1 cellular context compared by ENCODE assay signal in the genomic region with DNA sequence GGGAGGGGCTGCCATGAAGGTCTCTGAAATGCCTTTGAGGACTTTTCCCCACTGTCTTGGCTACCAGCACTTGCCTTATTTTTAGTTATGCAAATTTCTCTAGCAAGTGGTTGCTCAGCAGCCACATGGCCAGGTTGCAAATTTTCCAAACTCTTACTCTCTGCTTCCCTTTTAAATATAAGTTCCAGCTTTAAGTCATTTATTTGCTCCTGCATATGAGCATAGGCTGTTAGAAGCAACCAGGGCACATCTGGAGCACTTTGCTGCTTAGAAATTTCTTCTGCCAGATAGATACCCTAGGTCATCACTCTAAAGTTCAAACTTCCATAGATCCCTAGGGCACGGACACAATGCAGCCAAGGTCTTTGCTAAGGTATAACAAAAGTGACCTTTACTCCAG.
TF ChIP-seq lines count a peak whose summit lies in the region.

No MANE protein-coding gene starts in this region.

TF ChIP-seq in HepG2, 621 proteins besides CTCF, POLR2A, EP300 and RAD21:
- TF ChIP-seq NR2F1 (CRISPR knock-in tag; IDR thresholded peaks at IDR 0.05) = no peak
- peak; percentile 99 for TF ChIP-seq ZNF841 (CRISPR knock-in tag; IDR thresholded peaks at IDR 0.05; ENCODE audit: borderline replicate concordance)
